In the genomic region with DNA sequence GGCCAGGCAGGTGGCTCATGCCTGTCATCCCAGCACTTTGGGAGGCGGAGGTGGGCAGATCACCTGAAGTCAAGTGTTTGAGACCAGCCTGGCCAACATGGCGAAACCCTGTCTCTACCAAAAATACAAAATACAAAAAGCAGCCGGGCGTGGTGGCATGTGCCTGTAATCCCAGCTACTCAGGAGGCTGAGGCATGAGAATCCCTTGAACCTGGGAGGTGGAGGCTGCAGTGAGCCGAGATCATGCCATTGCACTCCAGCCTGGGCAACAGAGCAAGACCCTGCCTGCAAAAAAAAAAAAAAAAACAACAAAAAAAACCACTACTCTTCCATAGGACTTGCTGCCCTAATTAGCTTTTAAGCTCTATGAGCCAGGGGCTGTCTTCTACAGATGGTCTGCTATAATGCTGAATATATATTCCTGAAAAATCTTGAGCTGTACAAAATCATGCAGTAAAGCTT, we compare ENCODE assay signal across 8 cellular contexts. TPM values are rescaled to one million over a fixed set of nuclear protein-coding genes. Genes with fewer than 3 reads are reported as not detected.
A peak's percentile ranks its signal among the peaks of the same experiment; 100 is the strongest.
DNase-seq lines count a peak whose midpoint lies in the region; ATAC-seq and TF ChIP-seq lines count a peak whose summit lies in the region.
"Not testable (repeated sequence)": the region's sequence is repeated elsewhere in the genome, so short reads cannot be mapped to it uniquely, and the experiment has no call there.

No MANE protein-coding gene starts in this region.

- POLR2A ChIA-PET in CD8-positive, alpha-beta memory T cell (lab: Charles Lee): not testable (repeated sequence)

- H3K9me2 ChIP-seq in Loucy (replicated peaks; ENCODE audit: low read depth, low read length): not testable (repeated sequence)

- H3K27ac ChIP-seq in CD8-positive, alpha-beta memory T cell (ENCODE audit: low read depth, low read length): peak overlapping the region; percentile 93
- H3K27ac ChIP-seq in mucosa of rectum (ENCODE audit: low read depth in 2 of 2, low read length in 2 of 2): not testable (repeated sequence)
- H3K27ac ChIP-seq in gastrocnemius medialis (peak overlapping the region; percentile 97 to 99 (median 98)), transverse colon (peak overlapping the region in 3 of 4 donors; percentile 98)

- H3K9ac ChIP-seq in Loucy (ENCODE audit: low read depth, low read length, poor library complexity, severe bottlenecking): peak overlapping the region; percentile 10
- not testable (repeated sequence) for H3K9ac ChIP-seq in mucosa of rectum (ENCODE audit: low read depth in 1 of 2, low read length in 2 of 2)

- H3K9me3 Mint-ChIP-seq in CD8-positive, alpha-beta memory T cell; activated T-helper 1 cell treated with anti-CD3 and anti-CD28 coated beads, Interleukin-12 subunit alpha, Interleukin-12 subunit beta, Interleukin-2, Interleukin-4 antibody, amounts not matched to agents 30 ng/mL and 10 ng/mL and 1 ng/mL, durations not matched to agents 14 hours and 24 hours and 36 hours; central memory CD8-positive, alpha-beta T cell: not testable (repeated sequence)

- intact Hi-C loops in activated T-helper 1 cell treated with anti-CD3 and anti-CD28 coated beads, Interleukin-12 subunit alpha, Interleukin-12 subunit beta, Interleukin-2, Interleukin-4 antibody, amounts not matched to agents 30 ng/mL and 10 ng/mL and 1 ng/mL, durations not matched to agents 14 hours and 24 hours and 36 hours (cut with micrococcal nuclease); gastrocnemius medialis (cut with DNase I; ENCODE audit: low total_unique reads); transverse colon (cut with DNase I; ENCODE audit: low total_unique reads): not testable (repeated sequence)

- H3K9me3 ChIP-seq in CD8-positive, alpha-beta memory T cell (ENCODE audit: low read length); Loucy (ENCODE audit: insufficient read depth, low read depth, low read length); mucosa of rectum (ENCODE audit: control insufficient read depth in 2 of 2, low read length in 2 of 2); gastrocnemius medialis; transverse colon: not testable (repeated sequence)

- not testable (repeated sequence) for H3K4me3 ChIP-seq in CD8-positive, alpha-beta memory T cell (ENCODE audit: low read length); transverse colon
- H3K4me3 ChIP-seq in Loucy (ENCODE audit: low read length, poor library complexity, severe bottlenecking) (peak overlapping the region; percentile 84), fibroblast of villous mesenchyme (ENCODE audit: low read depth, low read length) (peak overlapping the region; percentile 86), mucosa of rectum (ENCODE audit: low read length in 2 of 2) (peak overlapping the region; percentile 87 to 100), gastrocnemius medialis (peak overlapping the region in 1 of 4 donors; percentile 97)

- H3F3A ChIP-seq in Loucy (ENCODE audit: low read depth): not testable (repeated sequence)

- H3K4me2 ChIP-seq in Loucy (ENCODE audit: low read depth, low read length, poor library complexity, severe bottlenecking): peak overlapping the region; percentile 73

- H3K79me2 ChIP-seq in Loucy (ENCODE audit: insufficient read depth, low read length): peaks cover 86% of the 10 kb centered on the region

- H3K36me3 Mint-ChIP-seq in CD8-positive, alpha-beta memory T cell: peaks cover 0 to 15% (median 3%) of the 10 kb centered on the region in 3 donors
- H3K36me3 Mint-ChIP-seq in activated T-helper 1 cell treated with anti-CD3 and anti-CD28 coated beads, Interleukin-12 subunit alpha, Interleukin-12 subunit beta, Interleukin-2, Interleukin-4 antibody, amounts not matched to agents 30 ng/mL and 10 ng/mL and 1 ng/mL, durations not matched to agents 14 hours and 24 hours and 36 hours (ENCODE audit: low read depth): peaks cover 31% of the 10 kb centered on the region
- peaks cover 19% of the 10 kb centered on the region for H3K36me3 Mint-ChIP-seq in central memory CD8-positive, alpha-beta T cell (ENCODE audit: insufficient read depth)

- H3K27me3 Mint-ChIP-seq in CD8-positive, alpha-beta memory T cell; activated T-helper 1 cell treated with anti-CD3 and anti-CD28 coated beads, Interleukin-12 subunit alpha, Interleukin-12 subunit beta, Interleukin-2, Interleukin-4 antibody, amounts not matched to agents 30 ng/mL and 10 ng/mL and 1 ng/mL, durations not matched to agents 14 hours and 24 hours and 36 hours (ENCODE audit: insufficient read depth); central memory CD8-positive, alpha-beta T cell: not testable (repeated sequence)

- CTCF ChIA-PET in CD8-positive, alpha-beta memory T cell (lab: Charles Lee): interaction anchor here (1.3 to 3.6 kb wide), 6 partner anchors 15 to 720 kb away, joined by 3 to 15 read pairs (median 4); no protein-coding TSS in a partner anchor

- peak overlapping the region in 4 of 7 donors; percentile 13 to 100 (median 54) for H3K4me3 Mint-ChIP-seq in CD8-positive, alpha-beta memory T cell
- H3K4me3 Mint-ChIP-seq in activated T-helper 1 cell treated with anti-CD3 and anti-CD28 coated beads, Interleukin-12 subunit alpha, Interleukin-12 subunit beta, Interleukin-2, Interleukin-4 antibody, amounts not matched to agents 30 ng/mL and 10 ng/mL and 1 ng/mL, durations not matched to agents 14 hours and 24 hours and 36 hours: peak overlapping the region; percentile 100
- H3K4me3 Mint-ChIP-seq in central memory CD8-positive, alpha-beta T cell: peak overlapping the region; percentile 99

- peaks cover 53% of the 10 kb centered on the region for H4K20me1 ChIP-seq in Loucy (ENCODE audit: insufficient read depth, low read length, poor library complexity, severe bottlenecking)

- peaks cover 45% of the 10 kb centered on the region for H3K4me1 ChIP-seq in CD8-positive, alpha-beta memory T cell (ENCODE audit: insufficient read depth, low read length)
- H3K4me1 ChIP-seq in Loucy (ENCODE audit: insufficient read depth, low read length, poor library complexity, severe bottlenecking) (peaks cover 37% of the 10 kb centered on the region), mucosa of rectum (ENCODE audit: control insufficient read depth in 2 of 2, insufficient read depth in 2 of 2, low read length in 2 of 2) (peaks cover 9 to 20% of the 10 kb centered on the region in 2 donors), gastrocnemius medialis (peaks cover 22 to 58% of the 10 kb centered on the region in 2 donors), transverse colon (peaks cover 14 to 54% (median 25%) of the 10 kb centered on the region in 4 donors)

- H3K27me3 ChIP-seq in CD8-positive, alpha-beta memory T cell (ENCODE audit: insufficient read depth, low read length, poor library complexity, severe bottlenecking); Loucy (ENCODE audit: insufficient read depth, low read length, poor library complexity, severe bottlenecking); mucosa of rectum (ENCODE audit: control insufficient read depth in 2 of 2, insufficient read depth in 2 of 2, low read length in 2 of 2); gastrocnemius medialis; transverse colon: not testable (repeated sequence)

- peaks cover 48 to 67% (median 60%) of the 10 kb centered on the region in 3 donors for H3K4me1 Mint-ChIP-seq in CD8-positive, alpha-beta memory T cell
- peaks cover 44% of the 10 kb centered on the region for H3K4me1 Mint-ChIP-seq in activated T-helper 1 cell treated with anti-CD3 and anti-CD28 coated beads, Interleukin-12 subunit alpha, Interleukin-12 subunit beta, Interleukin-2, Interleukin-4 antibody, amounts not matched to agents 30 ng/mL and 10 ng/mL and 1 ng/mL, durations not matched to agents 14 hours and 24 hours and 36 hours (ENCODE audit: low read depth)
- peaks cover 62% of the 10 kb centered on the region for H3K4me1 Mint-ChIP-seq in central memory CD8-positive, alpha-beta T cell

- not testable (repeated sequence) for TF ChIP-seq POLR2A in gastrocnemius medialis (IDR thresholded peaks at IDR 0.05); transverse colon (IDR thresholded peaks at IDR 0.05)

- 84 to 86% methylated on average over 2 to 5 of the region's 5 CpGs for WGBS in transverse colon (ENCODE audit: low coverage in 1 of 2), 2 donors

- TF ChIP-seq CTCF in Loucy (conservative IDR thresholded peaks at IDR 0.05; ENCODE audit: low read length); fibroblast of villous mesenchyme (IDR thresholded peaks at IDR 0.05; ENCODE audit: insufficient read depth, low read depth, low read length); gastrocnemius medialis (IDR thresholded peaks at IDR 0.05 in 4 of 5, conservative IDR thresholded peaks at IDR 0.05 in 1 of 5); transverse colon (IDR thresholded peaks at IDR 0.05): not testable (repeated sequence)

- TF ChIP-seq EP300 in transverse colon (IDR thresholded peaks at IDR 0.05; ENCODE audit: low read depth): not testable (repeated sequence)

- ATAC-seq in central memory CD8-positive, alpha-beta T cell (replicated peaks; ENCODE audit: extremely low read depth, poor library complexity, severe bottlenecking); gastrocnemius medialis: not testable (repeated sequence)

- H3K27ac Mint-ChIP-seq in CD8-positive, alpha-beta memory T cell: peak overlapping the region in 2 of 8 donors; percentile 14 to 26
- H3K27ac Mint-ChIP-seq in activated T-helper 1 cell treated with anti-CD3 and anti-CD28 coated beads, Interleukin-12 subunit alpha, Interleukin-12 subunit beta, Interleukin-2, Interleukin-4 antibody, amounts not matched to agents 30 ng/mL and 10 ng/mL and 1 ng/mL, durations not matched to agents 14 hours and 24 hours and 36 hours; central memory CD8-positive, alpha-beta T cell (ENCODE audit: low read depth): not testable (repeated sequence)

- not testable (repeated sequence) for DNase-seq in CD8-positive, alpha-beta memory T cell; activated T-helper 1 cell treated with anti-CD3 and anti-CD28 coated beads, Interleukin-12 subunit alpha, Interleukin-12 subunit beta, Interleukin-2, Interleukin-4 antibody, amounts not matched to agents 30 ng/mL and 10 ng/mL and 1 ng/mL, durations not matched to agents 14 hours and 24 hours and 36 hours (ENCODE audit: low spot score); central memory CD8-positive, alpha-beta T cell (ENCODE audit: low spot score in 2 of 2); fibroblast of villous mesenchyme (ENCODE audit: low read depth); gastrocnemius medialis; transverse colon

- in situ Hi-C loops in gastrocnemius medialis (cut with MboI; ENCODE audit: low sequenced_read_pairs in 4 of 4): not testable (repeated sequence)
- in situ Hi-C loops in transverse colon (cut with MboI; ENCODE audit: low pct_ligation_motif_present in 1 of 4, low pct_unique_long_range_greater_than_20kb in 1 of 4, low sequenced_read_pairs in 3 of 4): loop anchor here in 1 of 4 donors (10.0 kb wide), 1 partner anchor 397 kb away; no protein-coding TSS in a partner anchor

- not testable (repeated sequence) for H3K36me3 ChIP-seq in CD8-positive, alpha-beta memory T cell (ENCODE audit: insufficient read depth, low read length); Loucy (ENCODE audit: insufficient read depth, low read length); mucosa of rectum (ENCODE audit: control insufficient read depth in 2 of 2, insufficient read depth in 2 of 2, low read length in 2 of 2); gastrocnemius medialis; transverse colon

- not testable (repeated sequence) for H2AFZ ChIP-seq in Loucy (ENCODE audit: low read length)

RNA-seq across cellular contexts. Expression of gene NUDT4, which starts 4.3 kb away (rescaled TPM):
- 10 to 100 TPM; 83.6 to 86.9 TPM for total RNA-seq in CD8-positive, alpha-beta memory T cell
- 37.1 TPM for polyA plus RNA-seq in CD8-positive, alpha-beta memory T cell
- 90.9 and 94.3 TPM in 2 replicates for total RNA-seq in activated T-helper 1 cell treated with anti-CD3 and anti-CD28 coated beads, Interleukin-12 subunit alpha, Interleukin-12 subunit beta, Interleukin-2, Interleukin-4 antibody, amounts not matched to agents 30 ng/mL and 10 ng/mL and 1 ng/mL, durations not matched to agents 14 hours and 24 hours and 36 hours
- 61.3 and 80.2 TPM in 2 replicates for total RNA-seq in fibroblast of villous mesenchyme
- 100 to 1,000 TPM in 1 of 4 donors, 10 to 100 TPM in 3; 26.8 to 299 (median 51.1) TPM for total RNA-seq in gastrocnemius medialis
- total RNA-seq in transverse colon: 100 to 1,000 TPM in 2 of 4 donors, 10 to 100 TPM in 2; 65.3 to 111 (median 90.9) TPM

RNA-seq across cellular contexts. Expression of gene UBE2N, which starts 59.7 kb away (rescaled TPM):
- 100 to 1,000 TPM; 236 to 244 TPM for total RNA-seq in CD8-positive, alpha-beta memory T cell
- polyA plus RNA-seq in CD8-positive, alpha-beta memory T cell: 157 TPM
- 231 and 239 TPM in 2 replicates for total RNA-seq in activated T-helper 1 cell treated with anti-CD3 and anti-CD28 coated beads, Interleukin-12 subunit alpha, Interleukin-12 subunit beta, Interleukin-2, Interleukin-4 antibody, amounts not matched to agents 30 ng/mL and 10 ng/mL and 1 ng/mL, durations not matched to agents 14 hours and 24 hours and 36 hours
- total RNA-seq in fibroblast of villous mesenchyme (91.8 and 104 TPM in 2 replicates), gastrocnemius medialis (10 to 100 TPM; 26.5 to 46.8 (median 30.5) TPM), transverse colon (10 to 100 TPM in 3 of 4 donors, 1 to 10 TPM in 1; 2.0 to 39.0 (median 22.3) TPM)
